In the genomic region with DNA sequence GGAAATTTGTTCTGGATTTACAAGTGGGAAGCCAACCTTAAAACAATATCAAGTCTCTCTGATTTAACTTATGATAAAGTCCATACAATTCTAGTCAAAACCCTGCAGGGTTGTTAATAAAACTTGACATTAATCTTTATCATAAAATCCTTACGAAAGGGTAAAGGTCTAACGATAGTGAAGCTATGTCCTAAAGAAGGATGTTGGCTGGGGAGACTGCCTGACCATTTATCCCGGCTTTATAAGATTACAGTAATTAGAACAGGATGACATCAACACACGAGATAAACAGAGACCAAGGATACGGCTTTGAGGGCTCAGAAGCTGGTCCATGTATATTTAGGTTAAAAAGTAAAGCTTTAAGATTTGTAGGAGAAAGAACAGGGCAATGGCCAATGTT, we compare ENCODE assay signal across 19 cellular contexts.
DNase-seq lines count a peak whose midpoint lies in the region; ATAC-seq, FAIRE-seq and TF ChIP-seq lines count a peak whose summit lies in the region.
"Had no signal": no experiment of that assay in that cellular context is flagged by ENCODE, and none has a peak within 500 bp of the region (broad histone marks: within the 10 kb centered on the region; RNA-seq: fewer than 3 reads in every experiment).

No MANE protein-coding gene starts in this region.

- H3K4me1 ChIP-seq in esophagus muscularis mucosa (no peaks in the 10 kb centered on the region), small intestine (ENCODE audit: control insufficient read depth in 2 of 2, insufficient read depth in 1 of 2, low read depth in 1 of 2, low read length in 1 of 2) (peaks cover 0 to 3% of the 10 kb centered on the region in 2 donors), kidney (ENCODE audit: control insufficient read depth in 1 of 2, insufficient read depth in 1 of 2, low read depth in 1 of 2, low read length in 2 of 2) (no peaks in the 10 kb centered on the region)
- H3K4me1 ChIP-seq: A549 had no signal

- no peaks in the 10 kb centered on the region for H3K9me3 ChIP-seq in esophagus muscularis mucosa
- H3K9me3 ChIP-seq in small intestine (ENCODE audit: control insufficient read depth, low read depth), result no peaks in the 10 kb centered on the region
- no peaks in the 10 kb centered on the region for H3K9me3 ChIP-seq in kidney (ENCODE audit: control insufficient read depth in 1 of 2, low read length in 2 of 2)
- H3K9me3 ChIP-seq: A549 had no signal

- no peak overlapping the region for H3K9ac ChIP-seq in kidney (ENCODE audit: low read length in 2 of 2)

- 74% methylated on average over 5 of the region's 5 CpGs for WGBS in esophagus muscularis mucosa
- WGBS in small intestine, 3 donors, result 13 to 63% (median 38%) methylated on average over 5 of the region's 5 CpGs

- no peak for ATAC-seq in GM18868 (IDR thresholded peaks at IDR 0.05; ENCODE audit: unreplicated experiment)
- ATAC-seq: A549, HCT116 had no signal

- no peak for TF ChIP-seq POLR2A in esophagus muscularis mucosa (IDR thresholded peaks at IDR 0.05; ENCODE audit: low read depth)

- H3K4me3 ChIP-seq in esophagus muscularis mucosa (no peak overlapping the region), small intestine (ENCODE audit: low read depth in 1 of 2, low read length in 2 of 2) (no peak overlapping the region), kidney (ENCODE audit: low read length in 2 of 2) (no peak overlapping the region)
- H3K4me3 ChIP-seq: A549 had no signal

- H3K27ac ChIP-seq in esophagus muscularis mucosa (replicated peaks in 1 of 4) (no peak overlapping the region), small intestine (ENCODE audit: low read depth in 1 of 2, low read length in 1 of 2) (no peak overlapping the region), kidney (ENCODE audit: low read depth in 2 of 2, low read length in 2 of 2) (no peak overlapping the region)
- H3K27ac ChIP-seq: 22Rv1, A549, C4-2B, HL-60 had no signal

- TF ChIP-seq CTCF in esophagus muscularis mucosa (IDR thresholded peaks at IDR 0.05) (no peak), kidney (IDR thresholded peaks at IDR 0.05; ENCODE audit: borderline replicate concordance, extremely low read depth, insufficient read depth) (no peak)

- intact Hi-C loops in esophagus muscularis mucosa (cut with DNase I), result no loop called here
- intact Hi-C loops in head of caudate nucleus (cut with DNase I), result no loop called here
- intact Hi-C loops in kidney (cut with DNase I), result no loop called here

- DNase-seq in DMS 273 (lab: John Stamatoyannopoulos, UW; ENCODE audit: unreplicated experiment) (peak; percentile 20), DMS 273 treated with DMSO at 0.1 percent for 48 hours (lab: John Stamatoyannopoulos, UW) (no peak), esophagus muscularis mucosa (ENCODE audit: extremely low spot score) (peak; percentile 34), small intestine (peak; percentile 54), head of caudate nucleus (no peak), kidney (no peak)
- DNase-seq: AML-193; CD4-positive, alpha-beta T cell; GOT3; H7; HFFc6 had no signal

- no peak for TF ChIP-seq EP300 in esophagus muscularis mucosa (IDR thresholded peaks at IDR 0.05)

- FAIRE-seq in small intestine (lab: Jason Lieb, UNC), result no peak
- no peak for FAIRE-seq in kidney (lab: Jason Lieb, UNC)
- FAIRE-seq: A549, G401.6, GM12891 had no signal

- H3K36me3 ChIP-seq in esophagus muscularis mucosa, result no peaks in the 10 kb centered on the region
- H3K36me3 ChIP-seq in small intestine (ENCODE audit: control insufficient read depth in 2 of 2, insufficient read depth in 2 of 2, low read length in 2 of 2), result no peaks in the 10 kb centered on the region
- H3K36me3 ChIP-seq in kidney (ENCODE audit: control insufficient read depth in 1 of 2, insufficient read depth in 2 of 2, low read length in 2 of 2), result no peaks in the 10 kb centered on the region

- H3K27me3 ChIP-seq in esophagus muscularis mucosa, result peaks cover 0 to 3% (median 0%) of the 10 kb centered on the region in 4 donors
- no peaks in the 10 kb centered on the region for H3K27me3 ChIP-seq in small intestine (ENCODE audit: control insufficient read depth in 2 of 2, insufficient read depth in 2 of 2, low read length in 2 of 2)

Comparison
In these comparisons a context has a peak if more than half of its experiments do, and no peak if none do; other contexts are left out.
1. DNase-seq: peak in DMS 273 (single experiment), esophagus muscularis mucosa (single experiment) and small intestine (single experiment); none in DMS 273 treated with DMSO at 0.1 percent for 48 hours (single experiment), head of caudate nucleus (0 of 42) and kidney (single experiment).